Comparison of ENCODE assay signal across 20 cellular contexts in the genomic region with DNA sequence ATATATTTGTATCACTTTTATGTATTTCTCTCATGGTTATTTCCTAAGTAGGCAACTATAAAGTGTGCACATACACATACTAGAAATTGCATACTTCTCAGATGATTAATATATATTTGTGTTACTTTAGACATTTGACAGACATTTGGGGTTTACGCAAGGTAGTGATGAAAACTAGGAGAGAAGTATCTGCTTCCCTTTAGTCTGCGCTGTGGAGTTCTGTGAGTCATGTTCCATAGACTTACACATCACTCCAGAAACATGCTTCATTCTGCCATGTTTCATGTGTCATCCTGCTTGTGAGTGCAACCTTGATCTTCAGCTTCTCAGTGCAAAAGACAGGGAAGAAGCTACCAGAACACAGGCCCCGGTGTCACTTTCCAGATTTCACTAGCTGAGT.
DNase-seq lines count a peak whose midpoint lies in the region; ATAC-seq, FAIRE-seq and TF ChIP-seq lines count a peak whose summit lies in the region.
"Had no signal": no experiment of that assay in that cellular context is flagged by ENCODE, and none has a peak within 500 bp of the region (broad histone marks: within the 10 kb centered on the region; RNA-seq: fewer than 3 reads in every experiment).

No MANE protein-coding gene starts in this region.

- intact Hi-C loops in HepG2 (cut with micrococcal nuclease; ENCODE audit: unreplicated experiment) = no loop called here

- no peak for TF ChIP-seq RAD21 in HepG2 (CRISPR knock-in tag; IDR thresholded peaks at IDR 0.05)

- TF ChIP-seq EP300 in HepG2 (IDR thresholded peaks at IDR 0.05; ENCODE audit: low read depth in 2 of 2, low read length in 2 of 2) = no peak
- no peak for TF ChIP-seq EP300 in HepG2 (CRISPR knock-in tag; IDR thresholded peaks at IDR 0.05; ENCODE audit: borderline replicate concordance)
- TF ChIP-seq EP300 in tibial nerve (IDR thresholded peaks at IDR 0.05) = no peak

- FAIRE-seq in HepG2 (lab: Jason Lieb, UNC) = no peak
- FAIRE-seq: frontal cortex, H1, islet of Langerhans, small intestine had no signal

- H2AFZ ChIP-seq in HepG2 (ENCODE audit: low read length) = no peak overlapping the region

- peak; percentile 91 for DNase-seq in EH (ENCODE audit: low read depth)
- peak; percentile 8 to 41 for DNase-seq in NOMO-1 (lab: John Stamatoyannopoulos, UW; ENCODE audit: unreplicated experiment in 2 of 2)
- DNase-seq in brain microvascular endothelial cell = peak; percentile 96
- DNase-seq in iris pigment epithelial cell (ENCODE audit: low read depth) = peak; percentile 99
- no peak for DNase-seq in HepG2 (ENCODE audit: low spot score)
- DNase-seq in tibial nerve (ENCODE audit: low spot score in 2 of 2) = no peak
- DNase-seq: activated T-cell treated with anti-CD3 and anti-CD28 coated beads, Interleukin-2, amount 50 U/mL, for 72 hours; AML-193; amygdala; dermis blood vessel endothelial cell; Karpas-422; NCI-H2029; Right ventricle myocardium superior; small intestine; stimulated activated naive CD8-positive, alpha-beta T cell treated with anti-CD3 and anti-CD28 coated beads, Interleukin-15, amount 100 ng/mL, for 72 hours had no signal

- H3K4me3 ChIP-seq in brain microvascular endothelial cell (ENCODE audit: low read depth, low read length) = no peak overlapping the region
- no peak overlapping the region for H3K4me3 ChIP-seq in HepG2 (replicated peaks in 1 of 3; ENCODE audit: insufficient read depth in 1 of 3, low read depth in 2 of 3, low read length in 3 of 3)
- no peak overlapping the region for H3K4me3 ChIP-seq in tibial nerve

- TF ChIP-seq POLR2A in HepG2 (IDR thresholded peaks at IDR 0.05; ENCODE audit: insufficient read depth in 1 of 2, low read depth in 2 of 2, low read length in 2 of 2) (no peak), tibial nerve (IDR thresholded peaks at IDR 0.05) (no peak)

- no peaks in the 10 kb centered on the region for H3K79me2 ChIP-seq in HepG2 (ENCODE audit: insufficient read depth, low read length)

- no peak for ATAC-seq in GM21515 (IDR thresholded peaks at IDR 0.05; ENCODE audit: unreplicated experiment)
- ATAC-seq in HepG2 = no peak
- ATAC-seq in HG03460 (IDR thresholded peaks at IDR 0.05; ENCODE audit: unreplicated experiment) = no peak
- ATAC-seq: activated T-cell treated with anti-CD3 and anti-CD28 coated beads, Interleukin-2, amount 50 U/mL, for 72 hours; stimulated activated naive CD8-positive, alpha-beta T cell treated with anti-CD3 and anti-CD28 coated beads, Interleukin-15, amount 100 ng/mL, for 72 hours had no signal

- H3K27ac ChIP-seq in brain microvascular endothelial cell (peak overlapping the region; percentile 62), HepG2 (ENCODE audit: extremely low read length, insufficient read depth, low read length) (no peak overlapping the region), tibial nerve (no peak overlapping the region)

- 58% methylated on average over 3 of the region's 3 CpGs for WGBS in HepG2 (ENCODE audit: low lambda C conversion rate)
- WGBS in tibial nerve, 2 donors = 65 to 82% methylated on average over 3 of the region's 3 CpGs

- in situ Hi-C loops in brain microvascular endothelial cell (cut with HindIII; ENCODE audit: low pct_ligation_motif_present, low sequenced_read_pairs) = no loop called here
- in situ Hi-C loops in HepG2 (cut with HindIII; ENCODE audit: extremely low pct_ligation_motif_present, low pct_unique_long_range_greater_than_20kb) = no loop called here

- H3K9me3 ChIP-seq in HepG2 (ENCODE audit: low read length) (no peaks in the 10 kb centered on the region), tibial nerve (no peaks in the 10 kb centered on the region)

- CTCF ChIA-PET in HepG2 (lab: Yijun Ruan, JAX; ENCODE audit: low intra/inter-chr PET ratio, low total read pairs) = no interaction called here

- H3K27me3 ChIP-seq in brain microvascular endothelial cell (replicated peaks) (no peaks in the 10 kb centered on the region), HepG2 (ENCODE audit: control insufficient read depth in 1 of 2, insufficient read depth in 2 of 2, low read length in 2 of 2) (no peaks in the 10 kb centered on the region; a peak in 1 of 5 replicates), tibial nerve (no peaks in the 10 kb centered on the region)

- H3K4me1 ChIP-seq in HepG2 (ENCODE audit: insufficient read depth, low read length) (no peaks in the 10 kb centered on the region), tibial nerve (no peaks in the 10 kb centered on the region)

- POLR2A ChIA-PET in HepG2 (lab: Yijun Ruan, JAX) = no interaction called here

- H3K9ac ChIP-seq in HepG2 (ENCODE audit: insufficient read depth, low read depth, low read length) = no peak overlapping the region

- H3K36me3 ChIP-seq in brain microvascular endothelial cell (replicated peaks) (no peaks in the 10 kb centered on the region), HepG2 (replicated peaks in 1 of 2; ENCODE audit: control insufficient read depth in 1 of 2, insufficient read depth in 2 of 2, low read length in 2 of 2) (no peaks in the 10 kb centered on the region), tibial nerve (no peaks in the 10 kb centered on the region)

- no TSS peak for BruUV-seq in HepG2 (replicated peaks; lab: Mats Ljungman, UMichigan)

- H4K20me1 ChIP-seq in HepG2 (ENCODE audit: insufficient read depth, low read length) = no peaks in the 10 kb centered on the region

- no peak overlapping the region for H3K4me2 ChIP-seq in HepG2 (ENCODE audit: low read depth, low read length)

- TF ChIP-seq CTCF in brain microvascular endothelial cell (IDR thresholded peaks at IDR 0.05; ENCODE audit: low read depth, low read length, missing control alignments) (peak; percentile 11), HepG2 (CRISPR knock-in tag; IDR thresholded peaks at IDR 0.05) (no peak), tibial nerve (IDR thresholded peaks at IDR 0.05) (no peak)

TF ChIP-seq in HepG2, 621 proteins besides CTCF, POLR2A, EP300 and RAD21:
- TF ChIP-seq ZNF484 (CRISPR knock-in tag; IDR thresholded peaks at IDR 0.05; ENCODE audit: borderline replicate concordance, low read depth) (no peak), STAG1 (CRISPR knock-in tag; IDR thresholded peaks at IDR 0.05) (no peak), ZNF543 (CRISPR knock-in tag; IDR thresholded peaks at IDR 0.05) (no peak), DPF2 (CRISPR knock-in tag; IDR thresholded peaks at IDR 0.05; ENCODE audit: borderline replicate concordance, low read depth) (no peak), ZEB1 (IDR thresholded peaks at IDR 0.05; ENCODE audit: insufficient replicate concordance, low read depth) (no peak), ZNF160 (CRISPR knock-in tag; IDR thresholded peaks at IDR 0.05) (no peak)
TF ChIP-seq in HepG2: peak in this region for 0.

Comparison
In these comparisons a context has a peak if more than half of its experiments do, and no peak if none do; other contexts are left out.
1. DNase-seq: peak in EH (single experiment), NOMO-1 (2 of 2), brain microvascular endothelial cell (single experiment) and iris pigment epithelial cell (single experiment); none in HepG2 (single experiment) and tibial nerve (0 of 2).